In genomic region chr2:146917430-146918037, GRCh38 we compare ENCODE assay signal across 1 cellular context.
TF ChIP-seq lines count a peak whose summit lies in the region.

No MANE protein-coding gene starts in this region.

TF ChIP-seq in SK-N-SH treated with all-trans-retinoic acid at 6 μM for 48 hours, 23 proteins besides CTCF, POLR2A, EP300 and RAD21 (continued from another document):
- TF ChIP-seq CSRNP3 (CRISPR knock-in tag; IDR thresholded peaks at IDR 0.05) (no peak), RARB (CRISPR knock-in tag; IDR thresholded peaks at IDR 0.05) (no peak), PPARA (CRISPR knock-in tag; IDR thresholded peaks at IDR 0.05; ENCODE audit: borderline replicate concordance) (no peak), PATZ1 (CRISPR knock-in tag; IDR thresholded peaks at IDR 0.05; ENCODE audit: borderline replicate concordance) (no peak)
